Comparison of ENCODE assay signal across 7 cellular contexts in the genomic region with DNA sequence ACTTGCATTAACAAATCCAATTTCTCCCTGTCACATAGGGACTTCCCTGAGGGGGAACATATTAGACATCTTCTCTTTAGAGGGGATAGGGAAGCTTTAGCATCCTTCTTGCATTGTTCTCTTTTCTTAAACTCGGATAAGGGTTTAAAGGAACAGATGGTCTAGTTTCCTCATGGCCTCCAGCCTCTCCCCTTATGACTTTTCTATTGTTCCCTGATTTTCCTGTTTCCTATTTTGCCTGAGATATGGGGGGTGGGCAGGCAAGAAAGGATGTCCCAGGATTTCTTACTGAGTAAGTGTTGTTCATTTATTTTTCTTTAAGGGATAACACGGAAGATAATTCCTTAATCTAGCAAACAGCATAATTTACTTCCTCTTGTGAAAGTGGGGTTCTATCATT.
"Had no signal": no experiment of that assay in that cellular context is flagged by ENCODE, and none has a peak within 500 bp of the region (broad histone marks: within the 10 kb centered on the region; RNA-seq: fewer than 3 reads in every experiment).

No MANE protein-coding gene starts in this region.

- H3K27ac Mint-ChIP-seq: IgD-negative memory B cell had no signal

- H3K4me1 Mint-ChIP-seq: IgD-negative memory B cell had no signal

- ATAC-seq: K562 had no signal

- DNase-seq: IMR-90, KBM-7, KG1 had no signal

- H3K4me3 ChIP-seq: K562 had no signal

- H3K4me3 Mint-ChIP-seq: IgD-negative memory B cell had no signal

- H3K36me3 Mint-ChIP-seq: IgD-negative memory B cell had no signal

- H3K27ac ChIP-seq: HL-60 had no signal

- H3K9me3 Mint-ChIP-seq: IgD-negative memory B cell had no signal

- FAIRE-seq: HTR-8/SVneo, K562 had no signal
